In genomic region chr10:90399782-90400181, GRCh38 we compare ENCODE assay signal across 12 cellular contexts.
DNase-seq lines count a peak whose midpoint lies in the region; TF ChIP-seq lines count a peak whose summit lies in the region.
"Had no signal": no experiment of that assay in that cellular context is flagged by ENCODE, and none has a peak within 500 bp of the region (broad histone marks: within the 10 kb centered on the region; RNA-seq: fewer than 3 reads in every experiment).

No MANE protein-coding gene starts in this region.

- TF ChIP-seq POLR2A in breast epithelium (IDR thresholded peaks at IDR 0.05): no peak

- no peaks in the 10 kb centered on the region for H4K20me1 ChIP-seq in mammary epithelial cell (ENCODE audit: insufficient read depth, low read length)
- H4K20me1 ChIP-seq: BLaER1 treated with 17β-estradiol and CSF1 and Interleukin-3, amounts not matched to agents 10 nM and 100 nM had no signal

- H3K27me3 ChIP-seq in mammary epithelial cell (ENCODE audit: insufficient read depth, low read length): no peaks in the 10 kb centered on the region
- no peaks in the 10 kb centered on the region for H3K27me3 ChIP-seq in breast epithelium
- H3K27me3 ChIP-seq: BLaER1 treated with 17β-estradiol and CSF1 and Interleukin-3, amounts not matched to agents 10 nM and 100 nM had no signal

- dilution Hi-C loops in mammary epithelial cell (cut with HindIII; ENCODE audit: low sequenced_read_pairs): no loop called here

- in situ Hi-C loops in mammary epithelial cell (cut with MboI; ENCODE audit: low sequenced_read_pairs in 2 of 2): no loop called here

- H3K36me3 ChIP-seq in mammary epithelial cell (ENCODE audit: insufficient read depth, low read length): no peaks in the 10 kb centered on the region
- no peaks in the 10 kb centered on the region for H3K36me3 ChIP-seq in breast epithelium
- H3K36me3 ChIP-seq: BLaER1 treated with 17β-estradiol and CSF1 and Interleukin-3, amounts not matched to agents 10 nM and 100 nM had no signal

- CTCF ChIA-PET in mammary epithelial cell (lab: Charles Lee; ENCODE audit: low non-redundant PET): no interaction called here

- H2AFZ ChIP-seq in mammary epithelial cell (ENCODE audit: low read depth, low read length): peak overlapping the region; percentile 13

- H3K79me2 ChIP-seq in mammary epithelial cell (ENCODE audit: insufficient read depth, low read length): no peaks in the 10 kb centered on the region

- DNase-seq in mammary epithelial cell: no peak
- no peak for DNase-seq in breast epithelium (ENCODE audit: low spot score in 2 of 2)
- DNase-seq in OCI-M1 (lab: John Stamatoyannopoulos, UW): peak; percentile 71
- DNase-seq in pons (ENCODE audit: low spot score): peak; percentile 3
- no peak for DNase-seq in DMS53 treated with DMSO at 0.1 percent for 48 hours (lab: John Stamatoyannopoulos, UW; ENCODE audit: unreplicated experiment)
- DNase-seq in glomerular visceral epithelial cell (ENCODE audit: extremely low spot score): no peak
- no peak for DNase-seq in SKM-1 treated with dmso at 0.1 percent for 144 hours (lab: John Stamatoyannopoulos, UW; ENCODE audit: unreplicated experiment)
- DNase-seq: Calu3; CD8-positive, alpha-beta T cell; GDM1; H9 had no signal

- no TSS peak for BruUV-seq in mammary epithelial cell (replicated peaks; lab: Mats Ljungman, UMichigan)

- intact Hi-C loops in mammary epithelial cell (cut with micrococcal nuclease): no loop called here
- intact Hi-C loops in breast epithelium (cut with DNase I; ENCODE audit: low total_unique reads): loop anchor here (2.0 kb wide), 1 partner anchor 31 kb away; no protein-coding TSS in a partner anchor

- H3K4me2 ChIP-seq in mammary epithelial cell (ENCODE audit: insufficient read depth, low read depth, low read length): no peak overlapping the region

- no peak overlapping the region for H3K4me3 ChIP-seq in mammary epithelial cell (replicated peaks in 1 of 3; ENCODE audit: insufficient read depth in 1 of 3, low read depth in 2 of 3, low read length in 3 of 3)
- no peak overlapping the region for H3K4me3 ChIP-seq in breast epithelium
- H3K4me3 ChIP-seq: BLaER1 treated with 17β-estradiol and CSF1 and Interleukin-3, amounts not matched to agents 10 nM and 100 nM had no signal

- H3K9me3 ChIP-seq in mammary epithelial cell (replicated peaks; ENCODE audit: insufficient read depth, low read length) (no peaks in the 10 kb centered on the region), breast epithelium (no peaks in the 10 kb centered on the region)
- H3K9me3 ChIP-seq: BLaER1 treated with 17β-estradiol and CSF1 and Interleukin-3, amounts not matched to agents 10 nM and 100 nM had no signal

- H3K27ac ChIP-seq in mammary epithelial cell (ENCODE audit: insufficient read depth, low read depth, low read length) (no peak overlapping the region), breast epithelium (no peak overlapping the region)
- H3K27ac ChIP-seq: BLaER1 treated with 17β-estradiol and CSF1 and Interleukin-3, amounts not matched to agents 10 nM and 100 nM had no signal

- H3K4me1 ChIP-seq in mammary epithelial cell (ENCODE audit: insufficient read depth, low read length) (no peaks in the 10 kb centered on the region), breast epithelium (no peaks in the 10 kb centered on the region)

- no peak for TF ChIP-seq CTCF in mammary epithelial cell (conservative IDR thresholded peaks at IDR 0.05 in 1 of 2, IDR thresholded peaks at IDR 0.05 in 1 of 2; ENCODE audit: extremely low read depth in 1 of 2, insufficient read depth in 1 of 2, low read depth in 1 of 2, low read length in 2 of 2)
- no peak for TF ChIP-seq CTCF in breast epithelium (IDR thresholded peaks at IDR 0.05)

- no peak overlapping the region for H3K9ac ChIP-seq in mammary epithelial cell (ENCODE audit: insufficient read depth, low read length)
- H3K9ac ChIP-seq: BLaER1 treated with 17β-estradiol and CSF1 and Interleukin-3, amounts not matched to agents 10 nM and 100 nM had no signal

- WGBS in mammary epithelial cell (ENCODE audit: low coverage, missing lambda C conversion rate): 100% methylated on average over 1 of the region's 1 CpG

Comparison
In these comparisons a context has a peak if more than half of its experiments do, and no peak if none do; other contexts are left out.
1. DNase-seq: peak in OCI-M1 (single experiment) and pons (single experiment); none in mammary epithelial cell (single experiment), breast epithelium (0 of 2), DMS53 treated with DMSO at 0.1 percent for 48 hours (single experiment), glomerular visceral epithelial cell (single experiment) and SKM-1 treated with dmso at 0.1 percent for 144 hours (single experiment).